ENCODE assay signal across 15 cellular contexts in genomic region chr2:17573085-17573805, GRCh38. TPM values are rescaled to one million over a fixed set of nuclear protein-coding genes. Genes with fewer than 3 reads are reported as not detected.
A peak's percentile ranks its signal among the peaks of the same experiment; 100 is the strongest.
DNase-seq lines count a peak whose midpoint lies in the region; ATAC-seq and TF ChIP-seq lines count a peak whose summit lies in the region.
"Had no signal": no experiment of that assay in that cellular context is flagged by ENCODE, and none has a peak within 500 bp of the region (broad histone marks: within the 10 kb centered on the region; RNA-seq: fewer than 3 reads in every experiment).

No MANE protein-coding gene starts in this region.

- peak overlapping the region; percentile 28 for H2AFZ ChIP-seq in smooth muscle cell (ENCODE audit: low read depth)

- 80% methylated on average over 3 of the region's 3 CpGs for WGBS in smooth muscle cell (ENCODE audit: low lambda C conversion rate)

- DNase-seq in MCF 10A (ENCODE audit: unreplicated experiment) (peak; percentile 51), breast epithelium (ENCODE audit: low spot score in 2 of 2) (no peak), SW480 (ENCODE audit: low spot score) (peak; percentile 60), fibroblast of villous mesenchyme (ENCODE audit: low read depth) (peak; percentile 15), smooth muscle cell (lab: John Stamatoyannopoulos, UW; ENCODE audit: unreplicated experiment) (no peak), NCI-H128 (lab: John Stamatoyannopoulos, UW; ENCODE audit: unreplicated experiment) (no peak), NCI-H510A treated with DMSO at 0.1 percent for 48 hours (lab: John Stamatoyannopoulos, UW) (no peak)
- DNase-seq: activated CD4-positive, alpha-beta memory T cell treated with anti-CD3 and anti-CD28 coated beads for 36 hours; activated naive CD8-positive, alpha-beta T cell treated with anti-CD3 and anti-CD28 coated beads, Interleukin-2, amount 10 ng/mL, durations not matched to agents 7 days and 5 days; NCI-H2029; posterior cingulate gyrus had no signal

- POLR2A ChIA-PET in MCF 10A (lab: Yijun Ruan, JAX) = interaction anchor here (0.6 to 2.5 kb wide), 5 partner anchors 16 to 33 kb away, joined by 3 to 9 read pairs (median 4); partner anchors contain the start of gene VSNL1

- no peak overlapping the region for H3K4me2 ChIP-seq in smooth muscle cell

- no peaks in the 10 kb centered on the region for H3K36me3 ChIP-seq in breast epithelium
- no peaks in the 10 kb centered on the region for H3K36me3 ChIP-seq in smooth muscle cell (ENCODE audit: low read depth)
- H3K36me3 ChIP-seq: SJSA1, thoracic aorta had no signal

- no peaks in the 10 kb centered on the region for H3F3A ChIP-seq in smooth muscle cell (ENCODE audit: low read depth)

- H4K20me1 ChIP-seq in smooth muscle cell (ENCODE audit: low read depth) = no peaks in the 10 kb centered on the region

- H3K9me3 ChIP-seq in breast epithelium (no peaks in the 10 kb centered on the region), smooth muscle cell (replicated peaks; ENCODE audit: low read depth) (no peaks in the 10 kb centered on the region)
- H3K9me3 ChIP-seq: SJSA1, thoracic aorta had no signal

- no peak for TF ChIP-seq CTCF in MCF 10A (IDR thresholded peaks at IDR 0.05; ENCODE audit: unreplicated experiment)
- no peak for TF ChIP-seq CTCF in breast epithelium (IDR thresholded peaks at IDR 0.05)
- TF ChIP-seq CTCF in fibroblast of villous mesenchyme (IDR thresholded peaks at IDR 0.05; ENCODE audit: insufficient read depth, low read depth, low read length) = peak; percentile 35
- peak; percentile 28 for TF ChIP-seq CTCF in smooth muscle cell (IDR thresholded peaks at IDR 0.05; ENCODE audit: borderline replicate concordance, insufficient read depth, poor library complexity, severe bottlenecking)

- H3K4me3 ChIP-seq in breast epithelium = no peak overlapping the region
- H3K4me3 ChIP-seq in fibroblast of villous mesenchyme (ENCODE audit: low read depth, low read length) = no peak overlapping the region
- no peak overlapping the region for H3K4me3 ChIP-seq in smooth muscle cell
- H3K4me3 ChIP-seq: SJSA1, thoracic aorta had no signal

- no peak for TF ChIP-seq POLR2A in breast epithelium (IDR thresholded peaks at IDR 0.05)

- no peaks in the 10 kb centered on the region for H3K79me2 ChIP-seq in smooth muscle cell (ENCODE audit: low read depth)

- H3K27me3 ChIP-seq in breast epithelium (no peaks in the 10 kb centered on the region), smooth muscle cell (ENCODE audit: low read depth) (no peaks in the 10 kb centered on the region)
- H3K27me3 ChIP-seq: SJSA1 had no signal

- H3K27ac Mint-ChIP-seq in MCF 10A (ENCODE audit: low read depth, unreplicated experiment) = no peak overlapping the region
- H3K27ac Mint-ChIP-seq: activated CD4-positive, alpha-beta memory T cell treated with anti-CD3 and anti-CD28 coated beads for 36 hours; activated naive CD8-positive, alpha-beta T cell treated with anti-CD3 and anti-CD28 coated beads, Interleukin-2, amount 10 ng/mL, durations not matched to agents 7 days and 5 days had no signal

- intact Hi-C loops in MCF 10A (cut with micrococcal nuclease) (loop anchor here (2.0 to 10.0 kb wide), 2 partner anchors 98 to 800 kb away; no protein-coding TSS in a partner anchor), breast epithelium (cut with DNase I; ENCODE audit: low total_unique reads) (no loop called here)

- no peak for ATAC-seq in HG03571 (IDR thresholded peaks at IDR 0.05; ENCODE audit: unreplicated experiment)

- H3K27me3 Mint-ChIP-seq in MCF 10A (ENCODE audit: insufficient read depth, unreplicated experiment) = no peaks in the 10 kb centered on the region

- no peaks in the 10 kb centered on the region for H3K4me1 ChIP-seq in breast epithelium
- H3K4me1 ChIP-seq in smooth muscle cell (ENCODE audit: low read depth) = no peaks in the 10 kb centered on the region
- H3K4me1 ChIP-seq: SJSA1 had no signal

- CTCF ChIA-PET in MCF 10A (lab: Yijun Ruan, JAX) = interaction anchor here (0.6 to 1.5 kb wide), 8 partner anchors 14 to 801 kb away, joined by 3 to 4 read pairs (median 3); partner anchors contain the start of gene VSNL1

- no peak overlapping the region for H3K9ac ChIP-seq in smooth muscle cell (ENCODE audit: low read depth)

- H3K27ac ChIP-seq in breast epithelium = no peak overlapping the region
- peak overlapping the region; percentile 28 for H3K27ac ChIP-seq in smooth muscle cell (ENCODE audit: low read depth)
- H3K27ac ChIP-seq: SJSA1, thoracic aorta had no signal

- no TSS peak for BruUV-seq in MCF 10A (replicated peaks; lab: Mats Ljungman, UMichigan)

- H3K4me3 Mint-ChIP-seq in MCF 10A (ENCODE audit: unreplicated experiment) = no peak overlapping the region
- H3K4me3 Mint-ChIP-seq: activated CD4-positive, alpha-beta memory T cell treated with anti-CD3 and anti-CD28 coated beads for 36 hours; activated naive CD8-positive, alpha-beta T cell treated with anti-CD3 and anti-CD28 coated beads, Interleukin-2, amount 10 ng/mL, durations not matched to agents 7 days and 5 days had no signal

- H3K9me3 Mint-ChIP-seq in MCF 10A (ENCODE audit: unreplicated experiment) = no peaks in the 10 kb centered on the region
- H3K9me3 Mint-ChIP-seq: activated CD4-positive, alpha-beta memory T cell treated with anti-CD3 and anti-CD28 coated beads for 36 hours; activated naive CD8-positive, alpha-beta T cell treated with anti-CD3 and anti-CD28 coated beads, Interleukin-2, amount 10 ng/mL, durations not matched to agents 7 days and 5 days had no signal

- no peaks in the 10 kb centered on the region for H3K36me3 Mint-ChIP-seq in MCF 10A (ENCODE audit: insufficient read depth, unreplicated experiment)
- H3K36me3 Mint-ChIP-seq: activated CD4-positive, alpha-beta memory T cell treated with anti-CD3 and anti-CD28 coated beads for 36 hours; activated naive CD8-positive, alpha-beta T cell treated with anti-CD3 and anti-CD28 coated beads, Interleukin-2, amount 10 ng/mL, durations not matched to agents 7 days and 5 days had no signal

- H3K4me1 Mint-ChIP-seq in MCF 10A (ENCODE audit: insufficient read depth, unreplicated experiment) = peaks cover 9% of the 10 kb centered on the region

RNA-seq across cellular contexts. Expression of gene VSNL1, which starts 32.7 kb away (rescaled TPM):
- total RNA-seq in MCF 10A (2022) (1.3 and 2.4 TPM in 2 replicates), breast epithelium (1 to 10 TPM in 2 of 3 donors, under 1 TPM in 1; 0.80 to 6.9 (median 2.6) TPM), fibroblast of villous mesenchyme (0.32 and 0.86 TPM in 2 replicates), smooth muscle cell (0.99 and 2.8 TPM in 2 replicates)
- 4.5 and 5.2 TPM in 2 replicates for polyA plus RNA-seq in smooth muscle cell
- total RNA-seq: activated CD4-positive, alpha-beta memory T cell treated with anti-CD3 and anti-CD28 coated beads for 36 hours; activated naive CD8-positive, alpha-beta T cell treated with anti-CD3 and anti-CD28 coated beads, Interleukin-2, amount 10 ng/mL, durations not matched to agents 7 days and 5 days; G401; thoracic aorta had no signal

RNA-seq across cellular contexts. Expression of gene RAD51AP2, which starts 55.0 kb away (rescaled TPM):
- total RNA-seq in MCF 10A (2022) (0.10 and 0.14 TPM in 2 replicates), breast epithelium (under 1 TPM; under 0.01 to 0.29 (median 0.16) TPM), fibroblast of villous mesenchyme (under 0.01 TPM in 2 replicates), smooth muscle cell (0.04 and 0.22 TPM in 2 replicates)
- polyA plus RNA-seq in smooth muscle cell = 0.06 and 0.12 TPM in 2 replicates
- total RNA-seq: activated CD4-positive, alpha-beta memory T cell treated with anti-CD3 and anti-CD28 coated beads for 36 hours; activated naive CD8-positive, alpha-beta T cell treated with anti-CD3 and anti-CD28 coated beads, Interleukin-2, amount 10 ng/mL, durations not matched to agents 7 days and 5 days; G401; SJSA1; thoracic aorta had no signal

Comparison
In these comparisons a context has a peak if more than half of its experiments do, and no peak if none do; other contexts are left out.
1. DNase-seq: peak in MCF 10A (single experiment), SW480 (single experiment) and fibroblast of villous mesenchyme (single experiment); none in breast epithelium (0 of 2), smooth muscle cell (single experiment), NCI-H128 (single experiment) and NCI-H510A treated with DMSO at 0.1 percent for 48 hours (single experiment).
2. CTCF ChIP-seq: peak in fibroblast of villous mesenchyme (single experiment) and smooth muscle cell (single experiment); none in MCF 10A (single experiment) and breast epithelium (0 of 3).